In the genomic region with DNA sequence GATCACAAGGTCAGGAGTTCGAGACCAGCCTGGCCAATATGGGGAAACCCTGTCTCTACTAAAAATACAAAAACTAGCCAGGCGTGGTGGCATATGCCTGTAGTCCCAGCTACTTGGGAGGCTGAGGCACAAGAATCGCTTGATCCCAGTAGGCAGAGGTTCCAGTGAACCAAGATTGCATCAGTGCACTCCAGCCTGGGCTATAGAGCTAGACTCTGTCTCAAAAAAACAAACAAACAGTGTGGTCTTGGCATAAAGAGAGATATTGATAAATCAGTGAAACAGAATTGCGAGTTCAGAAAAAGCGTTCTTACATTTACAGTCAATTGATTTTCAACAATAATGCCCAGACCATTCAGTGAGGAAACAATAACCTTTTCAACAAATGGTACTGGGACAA, we compare ENCODE assay signal across 1 cellular context. TPM values are rescaled to one million over a fixed set of nuclear protein-coding genes. Genes with fewer than 3 reads are reported as not detected.
"Had no signal": no experiment of that assay in that cellular context is flagged by ENCODE, and none has a peak within 500 bp of the region (broad histone marks: within the 10 kb centered on the region; RNA-seq: fewer than 3 reads in every experiment).

No MANE protein-coding gene starts in this region.

RNA-seq across cellular contexts. Expression of gene PLD6, which starts 10.7 kb away (rescaled TPM):
- total RNA-seq: OCI-LY7 had no signal
